In the genomic region with DNA sequence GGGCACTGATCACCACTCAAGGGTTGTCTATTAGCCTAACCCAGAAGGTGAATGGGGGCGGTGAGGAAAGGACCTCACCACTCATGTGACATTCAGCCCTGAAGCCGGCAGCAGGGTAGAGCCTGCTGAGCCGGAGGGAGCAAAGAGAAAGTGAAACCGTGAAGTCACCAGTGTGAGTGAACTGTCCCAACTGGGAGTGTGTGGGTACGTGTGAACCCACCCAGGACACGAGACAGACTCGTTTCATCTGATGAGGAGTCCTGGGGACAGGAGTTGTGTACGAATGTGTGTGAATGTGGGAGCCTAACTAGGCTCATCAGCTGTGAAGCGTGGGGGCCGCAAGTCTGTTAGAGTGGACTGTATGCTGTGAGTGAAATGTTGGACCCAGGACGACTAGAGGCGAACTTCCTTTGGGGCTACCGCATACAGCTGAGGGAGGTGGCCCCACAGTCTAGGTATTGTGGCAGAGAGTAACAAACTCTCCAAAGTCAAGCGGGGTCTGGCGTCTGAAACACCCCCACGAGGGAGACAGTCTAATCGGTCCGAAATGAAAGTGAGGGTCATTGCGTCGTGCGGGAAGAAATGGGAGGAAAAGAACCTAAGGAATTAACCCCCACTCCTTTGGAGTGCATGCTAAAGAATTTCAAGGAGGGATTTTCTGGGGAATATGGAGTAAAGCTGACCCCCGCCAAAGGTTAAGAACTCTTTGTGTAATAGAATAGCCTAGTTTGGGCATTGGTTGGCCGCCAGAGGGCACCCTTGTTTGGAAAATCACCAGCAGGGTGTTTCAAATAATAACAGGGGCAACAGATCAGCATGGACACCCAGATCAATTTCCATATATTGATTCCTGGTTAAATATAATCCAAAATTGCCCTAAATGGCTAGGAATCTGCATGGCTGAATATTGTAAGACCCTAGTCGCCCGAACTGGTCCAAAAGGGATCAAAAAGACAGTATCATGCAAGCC, we compare ENCODE assay signal across 1 cellular context.
TF ChIP-seq lines count a peak whose summit lies in the region.

No MANE protein-coding gene starts in this region.

TF ChIP-seq in HepG2, 621 proteins besides CTCF, POLR2A, EP300 and RAD21 (continued from another document):
- TF ChIP-seq ZNF747 (CRISPR knock-in tag; IDR thresholded peaks at IDR 0.05; ENCODE audit: borderline replicate concordance) (no peak), KDM2A (CRISPR knock-in tag; IDR thresholded peaks at IDR 0.05; ENCODE audit: borderline replicate concordance, low read depth) (0 out of 2 replicates have a peak, but pooled peaks have one; percentile 33), YEATS4 (CRISPR knock-in tag; IDR thresholded peaks at IDR 0.05; ENCODE audit: borderline replicate concordance) (no peak), KAT2B (IDR thresholded peaks at IDR 0.05; ENCODE audit: borderline replicate concordance, low read depth, low read length) (peak; percentile 63; the same call in 1 of the 2 replicates), PHF8 (CRISPR knock-in tag; IDR thresholded peaks at IDR 0.05) (peak; percentile 44; the same call in 1 of the 2 replicates), TAF1 (CRISPR knock-in tag; IDR thresholded peaks at IDR 0.05) (peak; percentile 21; the same call in 1 of the 2 replicates), ZNF446 (CRISPR knock-in tag; IDR thresholded peaks at IDR 0.05) (no peak), ZSCAN9 (CRISPR knock-in tag; IDR thresholded peaks at IDR 0.05; ENCODE audit: borderline replicate concordance) (no peak), KDM5A (IDR thresholded peaks at IDR 0.05; ENCODE audit: borderline replicate concordance, low read length) (0 out of 2 replicates have a peak, but pooled peaks have one; percentile 26), MYC (CRISPR knock-in tag; IDR thresholded peaks at IDR 0.05; ENCODE audit: borderline replicate concordance) (0 out of 2 replicates have a peak, but pooled peaks have one; percentile 20), STAG1 (CRISPR knock-in tag; IDR thresholded peaks at IDR 0.05) (peak; percentile 52), SAP130 (CRISPR knock-in tag; IDR thresholded peaks at IDR 0.05; ENCODE audit: low read depth) (peak; percentile 42; the same call in 1 of the 2 replicates), ZFY (CRISPR knock-in tag; IDR thresholded peaks at IDR 0.05) (peak; percentile 30), SMC3 (IDR thresholded peaks at IDR 0.05; ENCODE audit: low read length) (peak; percentile 22; the same call in 1 of the 2 replicates), PHF20 (CRISPR knock-in tag; IDR thresholded peaks at IDR 0.05) (0 out of 2 replicates have a peak, but pooled peaks have one; percentile 9), NR2F6 (IDR thresholded peaks at IDR 0.05) (peak; percentile 55; the same call in 1 of the 2 replicates), NR2F6 (CRISPR knock-in tag; IDR thresholded peaks at IDR 0.05) (no peak)
- TF ChIP-seq, protein P1, sequence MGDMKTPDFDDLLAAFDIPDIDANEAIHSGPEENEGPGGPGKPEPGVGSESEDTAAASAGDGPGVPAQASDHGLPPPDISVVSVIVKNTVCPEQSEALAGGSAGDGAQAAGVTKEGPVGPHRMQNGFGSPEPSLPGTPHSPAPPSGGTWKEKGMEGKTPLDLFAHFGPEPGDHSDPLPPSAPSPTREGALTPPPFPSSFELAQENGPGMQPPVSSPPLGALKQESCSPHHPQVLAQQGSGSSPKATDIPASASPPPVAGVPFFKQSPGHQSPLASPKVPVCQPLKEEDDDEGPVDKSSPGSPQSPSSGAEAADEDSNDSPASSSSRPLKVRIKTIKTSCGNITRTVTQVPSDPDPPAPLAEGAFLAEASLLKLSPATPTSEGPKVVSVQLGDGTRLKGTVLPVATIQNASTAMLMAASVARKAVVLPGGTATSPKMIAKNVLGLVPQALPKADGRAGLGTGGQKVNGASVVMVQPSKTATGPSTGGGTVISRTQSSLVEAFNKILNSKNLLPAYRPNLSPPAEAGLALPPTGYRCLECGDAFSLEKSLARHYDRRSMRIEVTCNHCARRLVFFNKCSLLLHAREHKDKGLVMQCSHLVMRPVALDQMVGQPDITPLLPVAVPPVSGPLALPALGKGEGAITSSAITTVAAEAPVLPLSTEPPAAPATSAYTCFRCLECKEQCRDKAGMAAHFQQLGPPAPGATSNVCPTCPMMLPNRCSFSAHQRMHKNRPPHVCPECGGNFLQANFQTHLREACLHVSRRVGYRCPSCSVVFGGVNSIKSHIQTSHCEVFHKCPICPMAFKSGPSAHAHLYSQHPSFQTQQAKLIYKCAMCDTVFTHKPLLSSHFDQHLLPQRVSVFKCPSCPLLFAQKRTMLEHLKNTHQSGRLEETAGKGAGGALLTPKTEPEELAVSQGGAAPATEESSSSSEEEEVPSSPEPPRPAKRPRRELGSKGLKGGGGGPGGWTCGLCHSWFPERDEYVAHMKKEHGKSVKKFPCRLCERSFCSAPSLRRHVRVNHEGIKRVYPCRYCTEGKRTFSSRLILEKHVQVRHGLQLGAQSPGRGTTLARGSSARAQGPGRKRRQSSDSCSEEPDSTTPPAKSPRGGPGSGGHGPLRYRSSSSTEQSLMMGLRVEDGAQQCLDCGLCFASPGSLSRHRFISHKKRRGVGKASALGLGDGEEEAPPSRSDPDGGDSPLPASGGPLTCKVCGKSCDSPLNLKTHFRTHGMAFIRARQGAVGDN (CRISPR knock-in tag; IDR thresholded peaks at IDR 0.05): peak; percentile 23; the same call in 1 of the 2 replicates
